Comparison of ENCODE assay signal across 8 cellular contexts in genomic region chr6:169632841-169633240, GRCh38.
"Had no signal": no experiment of that assay in that cellular context is flagged by ENCODE, and none has a peak within 500 bp of the region (broad histone marks: within the 10 kb centered on the region; RNA-seq: fewer than 3 reads in every experiment).

No MANE protein-coding gene starts in this region.

- H3K9me3 Mint-ChIP-seq: GM23338, H9, HFFc6 had no signal

- H3K4me3 Mint-ChIP-seq: GM23338, H9, HFFc6 had no signal

- DNase-seq: GM23248, GOT3, H7, H9, HCEC 1CT, HFFc6 had no signal

- ATAC-seq: GM23338, HCT116 had no signal

- H3K27ac Mint-ChIP-seq: GM23338, H9, HFFc6 had no signal
